Comparison of ENCODE assay signal across 24 cellular contexts in genomic region chr1:85553416-85553815, GRCh38. TPM values are rescaled to one million over a fixed set of nuclear protein-coding genes. Genes with fewer than 3 reads are reported as not detected.
DNase-seq lines count a peak whose midpoint lies in the region; ATAC-seq and TF ChIP-seq lines count a peak whose summit lies in the region.
"Had no signal": no experiment of that assay in that cellular context is flagged by ENCODE, and none has a peak within 500 bp of the region (broad histone marks: within the 10 kb centered on the region; RNA-seq: fewer than 3 reads in every experiment).

No MANE protein-coding gene starts in this region.

- H3K27me3 ChIP-seq in muscle layer of colon (ENCODE audit: control insufficient read depth in 1 of 2, insufficient read depth in 2 of 2, low read length in 2 of 2) = no peaks in the 10 kb centered on the region
- H3K27me3 ChIP-seq in skeletal muscle tissue (ENCODE audit: control insufficient read depth in 3 of 3, insufficient read depth in 3 of 3, low read length in 3 of 3) = no peaks in the 10 kb centered on the region
- H3K27me3 ChIP-seq: BLaER1 treated with 17β-estradiol and CSF1 and Interleukin-3, amounts not matched to agents 10 nM and 100 nM; colonic mucosa; spleen; thyroid gland had no signal

- DNase-seq in AG10803 (ENCODE audit: low read depth) (peak; percentile 55), amniotic epithelial cell (ENCODE audit: low read depth) (peak; percentile 54), DMS53 treated with DMSO at 0.1 percent for 48 hours (lab: John Stamatoyannopoulos, UW; ENCODE audit: unreplicated experiment) (no peak), DMS153 treated with DMSO at 0.1 percent for 48 hours (lab: John Stamatoyannopoulos, UW; ENCODE audit: unreplicated experiment) (no peak)
- DNase-seq: activated CD4-positive, alpha-beta T cell treated with anti-CD3 and anti-CD28 coated beads, Interleukin-2, amount 50 U/mL, for 48 hours; activated effector memory CD4-positive, alpha-beta T cell treated with Interleukin-2 at 50 U/mL for 16 hours; colonic mucosa; EL; H7; midbrain; MM.1S; NCI-H1417 treated with DMSO at 0.1 percent for 48 hours; NK-92 treated with Interleukin-12 subunit alpha and Interleukin-12 subunit beta, amount 100 ng/mL, for 24 hours; spleen; stimulated activated CD4-positive, alpha-beta T cell treated with anti-CD3 and anti-CD28 coated beads, Interleukin-4, amount 100 ng/mL, for 1 hour; stimulated activated naive CD4-positive, alpha-beta T cell treated with Interleukin-2 at 50 U/mL for 16 hours; thyroid gland had no signal

- ATAC-seq in HG02870 (IDR thresholded peaks at IDR 0.05; ENCODE audit: unreplicated experiment) = no peak
- ATAC-seq in GM21447 (IDR thresholded peaks at IDR 0.05; ENCODE audit: unreplicated experiment) = no peak
- ATAC-seq: left lobe of liver had no signal

- H3K4me1 ChIP-seq in muscle layer of colon (ENCODE audit: insufficient read depth, low read length) = peaks cover 52% of the 10 kb centered on the region
- peaks cover 6 to 25% (median 17%) of the 10 kb centered on the region in 3 donors for H3K4me1 ChIP-seq in skeletal muscle tissue (ENCODE audit: control insufficient read depth in 3 of 3, insufficient read depth in 3 of 3, low read length in 3 of 3)
- H3K4me1 ChIP-seq: BLaER1 treated with 17β-estradiol and CSF1 and Interleukin-3, amounts not matched to agents 10 nM and 100 nM; colonic mucosa; spleen had no signal

- H3K27ac ChIP-seq in muscle layer of colon (ENCODE audit: low read depth, low read length) = peak overlapping the region; percentile 73
- peak overlapping the region; percentile 43 for H3K27ac ChIP-seq in skeletal muscle tissue (ENCODE audit: low read depth, low read length)
- H3K27ac ChIP-seq: BLaER1 treated with 17β-estradiol and CSF1 and Interleukin-3, amounts not matched to agents 10 nM and 100 nM; colonic mucosa; spleen had no signal

- H3K9ac ChIP-seq in muscle layer of colon (ENCODE audit: low read length) = no peak overlapping the region
- H3K9ac ChIP-seq in skeletal muscle tissue (ENCODE audit: low read depth in 1 of 3, low read length in 3 of 3) = no peak overlapping the region
- H3K9ac ChIP-seq: BLaER1 treated with 17β-estradiol and CSF1 and Interleukin-3, amounts not matched to agents 10 nM and 100 nM had no signal

- H3K36me3 ChIP-seq in muscle layer of colon (ENCODE audit: insufficient read depth, low read length) (no peaks in the 10 kb centered on the region), skeletal muscle tissue (ENCODE audit: control insufficient read depth in 3 of 3, insufficient read depth in 3 of 3, low read length in 3 of 3) (no peaks in the 10 kb centered on the region)
- H3K36me3 ChIP-seq: BLaER1 treated with 17β-estradiol and CSF1 and Interleukin-3, amounts not matched to agents 10 nM and 100 nM; colonic mucosa; spleen; thyroid gland had no signal

- H3K4me3 ChIP-seq in AG10803 (ENCODE audit: low read length) (no peak overlapping the region), muscle layer of colon (ENCODE audit: low read depth in 1 of 2, low read length in 2 of 2) (no peak overlapping the region), skeletal muscle tissue (ENCODE audit: low read length in 3 of 3) (no peak overlapping the region)
- H3K4me3 ChIP-seq: BLaER1 treated with 17β-estradiol and CSF1 and Interleukin-3, amounts not matched to agents 10 nM and 100 nM; colonic mucosa; spleen; thyroid gland had no signal

- no peaks in the 10 kb centered on the region for H3K9me3 ChIP-seq in muscle layer of colon (ENCODE audit: low read length)
- H3K9me3 ChIP-seq in skeletal muscle tissue (ENCODE audit: control insufficient read depth in 3 of 3, low read length in 3 of 3) = no peaks in the 10 kb centered on the region
- H3K9me3 ChIP-seq: BLaER1 treated with 17β-estradiol and CSF1 and Interleukin-3, amounts not matched to agents 10 nM and 100 nM; colonic mucosa; spleen; thyroid gland had no signal

- no peak for TF ChIP-seq CTCF in AG10803 (conservative IDR thresholded peaks at IDR 0.05; ENCODE audit: low read length)

RNA-seq across cellular contexts. Expression of gene CCN1, which starts 27.1 kb away (rescaled TPM):
- 34.4 TPM for total RNA-seq in skeletal muscle tissue
- total RNA-seq: T-helper 2 cell treated with Interferon-gamma antibody and Interleukin-4, amounts not matched to agents 100 ng/mL and 5 ng/mL, for 36 hours had no signal

Comparison
In these comparisons a context has a peak if more than half of its experiments do, and no peak if none do; other contexts are left out.
1. DNase-seq: peak in AG10803 (single experiment) and amniotic epithelial cell (single experiment); none in DMS53 treated with DMSO at 0.1 percent for 48 hours (single experiment) and DMS153 treated with DMSO at 0.1 percent for 48 hours (single experiment).